Comparison of ENCODE assay signal across 15 cellular contexts in genomic region chr17:37283414-37283961, GRCh38.
"Had no signal": no experiment of that assay in that cellular context is flagged by ENCODE, and none has a peak within 500 bp of the region (broad histone marks: within the 10 kb centered on the region; RNA-seq: fewer than 3 reads in every experiment).

No MANE protein-coding gene starts in this region.

- H3K4me3 ChIP-seq: thoracic aorta had no signal

- H3K79me2 ChIP-seq: parathyroid adenoma had no signal

- H3K27me3 Mint-ChIP-seq: activated naive CD8-positive, alpha-beta T cell treated with anti-CD3 and anti-CD28 coated beads for 36 hours had no signal

- H3K4me1 ChIP-seq: foreskin keratinocyte had no signal

- H3K9me3 Mint-ChIP-seq: activated naive CD8-positive, alpha-beta T cell treated with anti-CD3 and anti-CD28 coated beads for 36 hours; activated T-helper 1 cell treated with anti-CD3 and anti-CD28 coated beads, Interleukin-12 subunit alpha, Interleukin-12 subunit beta, Interleukin-2, Interleukin-4 antibody, amounts not matched to agents 30 ng/mL and 10 ng/mL and 1 ng/mL, durations not matched to agents 14 hours and 24 hours and 36 hours; nephron; stimulated activated effector memory CD8-positive, alpha-beta T cell treated with anti-CD3 and anti-CD28 coated beads, Interleukin-12 subunit alpha, Interleukin-12 subunit beta, amount 100 ng/mL, for 72 hours had no signal

- DNase-seq: activated CD4-positive, CD25-positive, alpha-beta regulatory T cell treated with anti-CD3 and anti-CD28 coated beads, Interleukin-2, amount 50 U/mL, for 72 hours; activated naive CD8-positive, alpha-beta T cell treated with anti-CD3 and anti-CD28 coated beads for 36 hours; anterior cingulate cortex; foreskin keratinocyte; glutamatergic neuron; hypothalamus; kidney glomerular epithelial cell; stimulated activated CD4-positive, alpha-beta T cell treated with anti-CD3 and anti-CD28 coated beads, Interleukin-12 subunit alpha, Interleukin-12 subunit beta, amount 100 ng/mL, for 4 hours had no signal

- ATAC-seq: foreskin keratinocyte; stimulated activated effector memory CD8-positive, alpha-beta T cell treated with anti-CD3 and anti-CD28 coated beads, Interleukin-12 subunit alpha, Interleukin-12 subunit beta, amount 100 ng/mL, for 72 hours had no signal

- H3K27ac Mint-ChIP-seq: activated T-helper 1 cell treated with anti-CD3 and anti-CD28 coated beads, Interleukin-12 subunit alpha, Interleukin-12 subunit beta, Interleukin-2, Interleukin-4 antibody, amounts not matched to agents 30 ng/mL and 10 ng/mL and 1 ng/mL, durations not matched to agents 14 hours and 24 hours and 36 hours had no signal

- H3K9ac ChIP-seq: parathyroid adenoma had no signal

- H3K9me3 ChIP-seq: thoracic aorta had no signal

- H3K36me3 ChIP-seq: thoracic aorta had no signal

- H3K4me1 Mint-ChIP-seq: nephron; stimulated activated effector memory CD8-positive, alpha-beta T cell treated with anti-CD3 and anti-CD28 coated beads, Interleukin-12 subunit alpha, Interleukin-12 subunit beta, amount 100 ng/mL, for 72 hours had no signal

- H3K27ac ChIP-seq: foreskin keratinocyte, parathyroid adenoma, thoracic aorta had no signal

- H3K27me3 ChIP-seq: foreskin keratinocyte had no signal

- H3K4me3 Mint-ChIP-seq: activated naive CD8-positive, alpha-beta T cell treated with anti-CD3 and anti-CD28 coated beads for 36 hours; activated T-helper 1 cell treated with anti-CD3 and anti-CD28 coated beads, Interleukin-12 subunit alpha, Interleukin-12 subunit beta, Interleukin-2, Interleukin-4 antibody, amounts not matched to agents 30 ng/mL and 10 ng/mL and 1 ng/mL, durations not matched to agents 14 hours and 24 hours and 36 hours; nephron; stimulated activated effector memory CD8-positive, alpha-beta T cell treated with anti-CD3 and anti-CD28 coated beads, Interleukin-12 subunit alpha, Interleukin-12 subunit beta, amount 100 ng/mL, for 72 hours had no signal

- H2AFZ ChIP-seq: parathyroid adenoma had no signal

- FAIRE-seq: colon, endometrium had no signal
